8 cellular contexts compared by ENCODE assay signal in the genomic region with DNA sequence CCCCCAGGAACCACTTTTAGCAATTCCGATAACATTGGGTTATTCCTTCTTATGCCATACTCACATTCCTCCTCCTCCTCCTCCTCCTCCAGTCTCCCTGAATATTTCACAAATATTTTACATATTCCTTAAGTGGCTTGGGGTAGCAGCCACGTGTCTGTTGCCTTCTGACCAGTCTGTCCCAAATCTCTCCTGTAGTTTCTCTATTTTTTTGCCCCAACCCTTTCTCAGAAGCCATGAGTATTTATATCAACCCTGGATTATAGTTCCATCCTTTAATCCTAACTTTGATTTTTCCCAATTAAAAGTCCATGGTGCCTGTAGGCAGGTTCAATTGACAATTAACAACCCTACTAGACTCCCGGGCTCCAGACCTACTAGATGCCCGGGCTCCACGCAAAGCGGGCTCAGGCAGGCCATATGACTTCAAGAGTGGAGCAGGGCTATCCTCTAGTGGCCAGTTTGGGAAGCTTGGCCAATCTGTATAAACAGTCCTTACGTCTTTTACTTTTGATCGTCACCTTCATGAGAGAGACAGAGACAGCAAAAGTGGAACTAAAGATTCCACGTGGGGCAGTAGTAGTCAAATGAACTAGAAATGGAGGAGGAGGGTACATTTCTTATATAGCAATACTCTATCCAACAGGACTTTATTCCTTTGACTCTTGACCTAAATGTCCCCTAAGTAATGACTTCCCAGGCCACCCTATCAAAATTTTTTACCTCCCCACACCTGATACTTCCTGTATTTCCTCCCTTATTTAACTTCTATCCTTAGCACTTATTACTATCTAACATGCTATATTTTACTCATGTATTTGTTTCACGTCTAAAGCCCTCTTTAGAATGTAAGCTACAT.
A peak's percentile ranks its signal among the peaks of the same experiment; 100 is the strongest.
DNase-seq lines count a peak whose midpoint lies in the region; ATAC-seq and TF ChIP-seq lines count a peak whose summit lies in the region.

No MANE protein-coding gene starts in this region.

- H3K4me2 ChIP-seq in Loucy (ENCODE audit: low read depth, low read length, poor library complexity, severe bottlenecking) (no peak overlapping the region), SK-N-SH (no peak overlapping the region)

- H3K9me3 ChIP-seq in Loucy (ENCODE audit: insufficient read depth, low read depth, low read length), result no peaks in the 10 kb centered on the region
- no peaks in the 10 kb centered on the region for H3K9me3 ChIP-seq in SK-N-SH
- H3K9me3 ChIP-seq in transverse colon, result no peaks in the 10 kb centered on the region

- H3F3A ChIP-seq in Loucy (ENCODE audit: low read depth) (no peaks in the 10 kb centered on the region), SK-N-SH (replicated peaks; ENCODE audit: insufficient read depth) (no peaks in the 10 kb centered on the region)

- peak; percentile 71 for ATAC-seq in GM18502 (IDR thresholded peaks at IDR 0.05; ENCODE audit: poor library complexity, unreplicated experiment)

- TF ChIP-seq RAD21 in SK-N-SH (IDR thresholded peaks at IDR 0.05; ENCODE audit: low read length), result peak; percentile 89

- POLR2A ChIA-PET in BJ (lab: Charles Lee), result no interaction called here
- POLR2A ChIA-PET in SK-N-SH (lab: Yijun Ruan, JAX), result no interaction called here

- H4K20me1 ChIP-seq in Loucy (ENCODE audit: insufficient read depth, low read length, poor library complexity, severe bottlenecking) (no peaks in the 10 kb centered on the region), SK-N-SH (ENCODE audit: insufficient read depth) (no peaks in the 10 kb centered on the region)

- no peaks in the 10 kb centered on the region for H3K9me3 Mint-ChIP-seq in endothelial cell (ENCODE audit: unreplicated experiment)
- no peaks in the 10 kb centered on the region for H3K9me3 Mint-ChIP-seq in mesothelial cell of epicardium

- peaks cover 4% of the 10 kb centered on the region for H3K27me3 Mint-ChIP-seq in endothelial cell (ENCODE audit: unreplicated experiment)
- H3K27me3 Mint-ChIP-seq in mesothelial cell of epicardium (ENCODE audit: low read depth), result peaks cover 41% of the 10 kb centered on the region

- H3K9ac ChIP-seq in Loucy (ENCODE audit: low read depth, low read length, poor library complexity, severe bottlenecking) (no peak overlapping the region), SK-N-SH (no peak overlapping the region)

- TF ChIP-seq EP300 in SK-N-SH (IDR thresholded peaks at IDR 0.05; ENCODE audit: borderline replicate concordance in 1 of 2, low read depth in 1 of 2, low read length in 1 of 2) (no peak), transverse colon (IDR thresholded peaks at IDR 0.05; ENCODE audit: low read depth) (no peak)

- CTCF ChIA-PET in BJ (lab: Yijun Ruan, JAX), result interaction anchor here (0.6 to 1.9 kb wide), 14 partner anchors 10 to 592 kb away, joined by 3 to 14 read pairs (median 3); no protein-coding TSS in a partner anchor
- CTCF ChIA-PET in SK-N-SH (lab: Yijun Ruan, JAX), result interaction anchor here (0.6 to 2.5 kb wide), 26 partner anchors 8 to 1045 kb away, joined by 3 to 18 read pairs (median 5); a partner anchor contains a TSS

- H3K79me2 ChIP-seq in Loucy (ENCODE audit: insufficient read depth, low read length), result no peaks in the 10 kb centered on the region
- H3K79me2 ChIP-seq in SK-N-SH (ENCODE audit: insufficient read depth), result no peaks in the 10 kb centered on the region

- H3K9me2 ChIP-seq in Loucy (replicated peaks; ENCODE audit: low read depth, low read length) (no peaks in the 10 kb centered on the region), SK-N-SH (no peaks in the 10 kb centered on the region)

- peak; percentile 91 for TF ChIP-seq CTCF in BJ (IDR thresholded peaks at IDR 0.05; ENCODE audit: insufficient read depth, low read depth, low read length)
- peak; percentile 93 for TF ChIP-seq CTCF in Loucy (conservative IDR thresholded peaks at IDR 0.05; ENCODE audit: low read length)
- peak; percentile 77 for TF ChIP-seq CTCF in SK-N-SH (IDR thresholded peaks at IDR 0.05)
- TF ChIP-seq CTCF in endothelial cell (IDR thresholded peaks at IDR 0.05; ENCODE audit: unreplicated experiment), result peak; percentile 68
- TF ChIP-seq CTCF in mesothelial cell of epicardium (IDR thresholded peaks at IDR 0.05; ENCODE audit: unreplicated experiment), result peak; percentile 44
- TF ChIP-seq CTCF in transverse colon (IDR thresholded peaks at IDR 0.05), result peak; percentile 73 to 82 (median 80)

- no peak overlapping the region for H3K4me3 ChIP-seq in BJ (ENCODE audit: low read depth, low read length)
- H3K4me3 ChIP-seq in Loucy (ENCODE audit: low read length, poor library complexity, severe bottlenecking), result no peak overlapping the region
- H3K4me3 ChIP-seq in SK-N-SH (ENCODE audit: low read depth in 2 of 2, low read length in 1 of 2), result no peak overlapping the region
- no peak overlapping the region for H3K4me3 ChIP-seq in transverse colon

- DNase-seq in BJ (ENCODE audit: low read depth) (no peak), SK-N-SH (peak; percentile 73), endothelial cell (ENCODE audit: low spot score) (peak; percentile 58), mesothelial cell of epicardium (ENCODE audit: low spot score in 2 of 2, unreplicated experiment in 2 of 2) (peak in 1 of 2 experiments; percentile 45), transverse colon (peak; percentile 57), activated gamma-delta T cell (lab: John Stamatoyannopoulos, UW) (no peak)

- H3K36me3 ChIP-seq in BJ (ENCODE audit: control insufficient read depth, insufficient read depth, low read length) (no peaks in the 10 kb centered on the region), Loucy (ENCODE audit: insufficient read depth, low read length) (no peaks in the 10 kb centered on the region; the same call in 1 of the 2 replicates), SK-N-SH (replicated peaks in 1 of 2; ENCODE audit: control insufficient read depth in 1 of 2, insufficient read depth in 2 of 2, low read length in 1 of 2) (no peaks in the 10 kb centered on the region), transverse colon (no peaks in the 10 kb centered on the region)

- WGBS in SK-N-SH (ENCODE audit: low lambda C conversion rate), result 32% methylated on average over 10 of the region's 10 CpGs
- WGBS in transverse colon (ENCODE audit: low coverage in 1 of 2), 2 donors, result 28 to 53% methylated on average over 4 to 10 of the region's 10 CpGs

- in situ Hi-C loops in transverse colon (cut with MboI; ENCODE audit: low pct_ligation_motif_present in 1 of 4, low pct_unique_long_range_greater_than_20kb in 1 of 4, low sequenced_read_pairs in 3 of 4), result no loop called here

- no peaks in the 10 kb centered on the region for H3K4me1 ChIP-seq in Loucy (ENCODE audit: insufficient read depth, low read length, poor library complexity, severe bottlenecking)
- no peaks in the 10 kb centered on the region for H3K4me1 ChIP-seq in SK-N-SH (ENCODE audit: control insufficient read depth in 1 of 2, insufficient read depth in 2 of 2, low read depth in 1 of 2, low read length in 1 of 2)
- H3K4me1 ChIP-seq in transverse colon, result peaks cover 10 to 42% (median 26%) of the 10 kb centered on the region in 4 donors

- H3K27ac ChIP-seq in SK-N-SH (ENCODE audit: low read depth in 2 of 2, low read length in 1 of 2), result no peak overlapping the region
- H3K27ac ChIP-seq in transverse colon, result peak overlapping the region in 1 of 4 donors; percentile 10

- no peak overlapping the region for H3K4me3 Mint-ChIP-seq in endothelial cell (ENCODE audit: unreplicated experiment)
- no peak overlapping the region for H3K4me3 Mint-ChIP-seq in mesothelial cell of epicardium

- H3K36me3 Mint-ChIP-seq in endothelial cell (ENCODE audit: low read depth, unreplicated experiment), result no peaks in the 10 kb centered on the region
- H3K36me3 Mint-ChIP-seq in mesothelial cell of epicardium, result no peaks in the 10 kb centered on the region

- H3K27ac Mint-ChIP-seq in endothelial cell (ENCODE audit: unreplicated experiment) (no peak overlapping the region), mesothelial cell of epicardium (no peak overlapping the region)

- H3K4me1 Mint-ChIP-seq in endothelial cell (ENCODE audit: unreplicated experiment), result peaks cover 10% of the 10 kb centered on the region
- peaks cover 1% of the 10 kb centered on the region for H3K4me1 Mint-ChIP-seq in mesothelial cell of epicardium

- H3K27me3 ChIP-seq in BJ (ENCODE audit: control insufficient read depth, insufficient read depth, low read length) (peaks cover 11% of the 10 kb centered on the region), Loucy (ENCODE audit: insufficient read depth, low read length, poor library complexity, severe bottlenecking) (no peaks in the 10 kb centered on the region), SK-N-SH (ENCODE audit: insufficient read depth) (no peaks in the 10 kb centered on the region), transverse colon (no peaks in the 10 kb centered on the region)

- intact Hi-C loops in transverse colon (cut with DNase I; ENCODE audit: low total_unique reads), result loop anchor here (10.0 kb wide), 1 partner anchor 342 kb away; no protein-coding TSS in a partner anchor

- H2AFZ ChIP-seq in Loucy (ENCODE audit: low read length), result no peak overlapping the region
- H2AFZ ChIP-seq in SK-N-SH (ENCODE audit: low read depth), result no peak overlapping the region; the same call in 1 of the 2 replicates

- TF ChIP-seq POLR2A in transverse colon (IDR thresholded peaks at IDR 0.05), result no peak

TF ChIP-seq in SK-N-SH, 30 proteins besides CTCF, POLR2A, EP300 and RAD21:
- TF ChIP-seq ELF1 (IDR thresholded peaks at IDR 0.05) (no peak), SMC3 (IDR thresholded peaks at IDR 0.05; ENCODE audit: low read depth, low read length) (peak; percentile 64)

Comparison
In these comparisons a context has a peak if more than half of its experiments do, and no peak if none do; other contexts are left out.
1. DNase-seq: peak in SK-N-SH (single experiment), endothelial cell (single experiment) and transverse colon (single experiment); none in BJ (single experiment) and activated gamma-delta T cell (single experiment).
2. Peak in every context shown above with its lines, with median percentiles within 50 percentile points of each other: CTCF ChIP-seq.